Comparison of ENCODE assay signal across 28 cellular contexts in genomic region chr16:58859958-58860669, GRCh38.
DNase-seq lines count a peak whose midpoint lies in the region; ATAC-seq, FAIRE-seq and TF ChIP-seq lines count a peak whose summit lies in the region.
"Had no signal": no experiment of that assay in that cellular context is flagged by ENCODE, and none has a peak within 500 bp of the region (broad histone marks: within the 10 kb centered on the region; RNA-seq: fewer than 3 reads in every experiment).

No MANE protein-coding gene starts in this region.

- H3K36me3 ChIP-seq in lower lobe of right lung: no peaks in the 10 kb centered on the region
- no peaks in the 10 kb centered on the region for H3K36me3 ChIP-seq in pancreas
- H3K36me3 ChIP-seq: prostate gland, SJSA1, stomach, tibial artery had no signal

- no peaks in the 10 kb centered on the region for H3K4me1 ChIP-seq in lower lobe of right lung
- H3K4me1 ChIP-seq in pancreas: no peaks in the 10 kb centered on the region
- H3K4me1 ChIP-seq: prostate gland, SJSA1, stomach, tibial artery had no signal

- H3K9me3 ChIP-seq in lower lobe of right lung (no peaks in the 10 kb centered on the region), pancreas (no peaks in the 10 kb centered on the region)
- H3K9me3 ChIP-seq: mucosa of descending colon, prostate gland, SJSA1, stomach, tibial artery had no signal

- intact Hi-C loops in lower lobe of right lung (cut with DNase I) (no loop called here), pancreas (cut with DNase I) (no loop called here)

- peak; percentile 56 for DNase-seq in GF-D8 (lab: John Stamatoyannopoulos, UW)
- DNase-seq in Kasumi-1 (lab: John Stamatoyannopoulos, UW): peak; percentile 89 to 91
- DNase-seq in SKM-1 (lab: John Stamatoyannopoulos, UW; ENCODE audit: unreplicated experiment): peak; percentile 39
- DNase-seq in inferior parietal cortex (ENCODE audit: extremely low spot score): peak; percentile 25
- DNase-seq in natural killer cell treated with Interleukin-12 subunit alpha and Interleukin-12 subunit beta and Interleukin-15 and Interleukin-18, amount 100 ng/mL, for 72 hours (ENCODE audit: low spot score): no peak
- no peak for DNase-seq in lower lobe of right lung
- no peak for DNase-seq in pancreas
- DNase-seq in AG08396 (ENCODE audit: low spot score): no peak
- DNase-seq: activated CD4-positive, alpha-beta T cell treated with anti-CD3 and anti-CD28 coated beads, Interleukin-2, amount 50 U/mL, for 48 hours; activated CD8-positive, alpha-beta memory T cell treated with anti-CD3 and anti-CD28 coated beads, Interleukin-2, amount 50 U/mL, for 48 hours; CD4-positive, alpha-beta T cell; central memory CD4-positive, alpha-beta T cell; DMS 273 treated with DMSO at 0.1 percent for 48 hours; mucosa of descending colon; NCI-H1105 treated with DMSO at 0.1 percent for 48 hours; NCI-H2081 treated with DMSO at 0.1 percent for 48 hours; stimulated activated CD8-positive, alpha-beta memory T cell treated with anti-CD3 and anti-CD28 coated beads, Interleukin-4, amount 100 ng/mL, for 48 hours; stomach; tibial artery had no signal

- no peak overlapping the region for H3K27ac ChIP-seq in lower lobe of right lung
- no peak overlapping the region for H3K27ac ChIP-seq in pancreas
- H3K27ac ChIP-seq: prostate gland, SJSA1, stomach, tibial artery had no signal

- H3K27me3 Mint-ChIP-seq in natural killer cell treated with Interleukin-12 subunit alpha and Interleukin-12 subunit beta and Interleukin-15 and Interleukin-18, amount 100 ng/mL, for 72 hours: peaks cover 8 to 30% of the 10 kb centered on the region in 2 donors

- no peak overlapping the region for H3K4me3 Mint-ChIP-seq in natural killer cell treated with Interleukin-12 subunit alpha and Interleukin-12 subunit beta and Interleukin-15 and Interleukin-18, amount 100 ng/mL, for 72 hours
- H3K4me3 Mint-ChIP-seq: CD4-positive, alpha-beta T cell; GM23338; T-helper 2 cell treated with Interferon-gamma antibody and Interleukin-4, amounts not matched to agents 5 μg/mL and 100 μg/mL, for 36 hours had no signal

- WGBS in pancreas, 2 donors: 40 to 57% methylated on average over 6 of the region's 6 CpGs

- TF ChIP-seq CTCF in lower lobe of right lung (IDR thresholded peaks at IDR 0.05): no peak
- TF ChIP-seq CTCF in pancreas (IDR thresholded peaks at IDR 0.05): no peak

- H3K4me1 Mint-ChIP-seq in natural killer cell treated with Interleukin-12 subunit alpha and Interleukin-12 subunit beta and Interleukin-15 and Interleukin-18, amount 100 ng/mL, for 72 hours (ENCODE audit: low read depth in 2 of 2): peaks cover 9 to 13% of the 10 kb centered on the region in 2 donors

- H3K4me3 ChIP-seq in lower lobe of right lung: no peak overlapping the region
- no peak overlapping the region for H3K4me3 ChIP-seq in pancreas
- H3K4me3 ChIP-seq: GM23338, mucosa of descending colon, prostate gland, SJSA1, stomach, tibial artery had no signal

- H3K36me3 Mint-ChIP-seq in natural killer cell treated with Interleukin-12 subunit alpha and Interleukin-12 subunit beta and Interleukin-15 and Interleukin-18, amount 100 ng/mL, for 72 hours: no peaks in the 10 kb centered on the region
- H3K36me3 Mint-ChIP-seq: activated naive CD4-positive, alpha-beta T cell treated with anti-CD3 and anti-CD28 coated beads, Interleukin-2, amount 50 U/mL, for 72 hours had no signal

- ATAC-seq in natural killer cell treated with Interleukin-12 subunit alpha and Interleukin-12 subunit beta and Interleukin-15 and Interleukin-18, amount 100 ng/mL, for 72 hours: no peak
- no peak for ATAC-seq in lower lobe of right lung
- ATAC-seq in pancreas: no peak
- ATAC-seq: activated naive CD4-positive, alpha-beta T cell treated with anti-CD3 and anti-CD28 coated beads, Interleukin-2, amount 50 U/mL, for 72 hours; GM23338; mucosa of descending colon; Panc1 had no signal

- H3K9me3 Mint-ChIP-seq in natural killer cell treated with Interleukin-12 subunit alpha and Interleukin-12 subunit beta and Interleukin-15 and Interleukin-18, amount 100 ng/mL, for 72 hours: no peaks in the 10 kb centered on the region
- H3K9me3 Mint-ChIP-seq: activated T-helper 2 cell treated with anti-CD3 and anti-CD28 coated beads, Interferon-gamma antibody, Interleukin-2, Interleukin-4, amounts not matched to agents 10 μg/mL and 5 μg/mL and 100 μg/mL, durations not matched to agents 14 hours and 24 hours and 36 hours; CD4-positive, alpha-beta T cell; GM23338; T-helper 2 cell treated with Interferon-gamma antibody and Interleukin-4, amounts not matched to agents 5 μg/mL and 100 μg/mL, for 36 hours had no signal

- FAIRE-seq in pancreas (lab: Jason Lieb, UNC): no peak
- FAIRE-seq: HTR-8/SVneo, keratinocyte had no signal

- H3K27ac Mint-ChIP-seq in natural killer cell treated with Interleukin-12 subunit alpha and Interleukin-12 subunit beta and Interleukin-15 and Interleukin-18, amount 100 ng/mL, for 72 hours: no peak overlapping the region
- H3K27ac Mint-ChIP-seq: activated naive CD4-positive, alpha-beta T cell treated with anti-CD3 and anti-CD28 coated beads, Interleukin-2, amount 50 U/mL, for 72 hours; activated T-helper 2 cell treated with anti-CD3 and anti-CD28 coated beads, Interferon-gamma antibody, Interleukin-2, Interleukin-4, amounts not matched to agents 10 μg/mL and 5 μg/mL and 100 μg/mL, durations not matched to agents 14 hours and 24 hours and 36 hours; CD4-positive, alpha-beta T cell; GM23338; T-helper 2 cell treated with Interferon-gamma antibody and Interleukin-4, amounts not matched to agents 5 μg/mL and 100 μg/mL, for 36 hours had no signal

- H3K27me3 ChIP-seq in lower lobe of right lung (ENCODE audit: low read depth): no peaks in the 10 kb centered on the region
- H3K27me3 ChIP-seq in pancreas: no peaks in the 10 kb centered on the region
- H3K27me3 ChIP-seq: SJSA1, stomach, tibial artery had no signal

Comparison
In these comparisons a context has a peak if more than half of its experiments do, and no peak if none do; other contexts are left out.
1. DNase-seq: peak in GF-D8 (single experiment), Kasumi-1 (2 of 2), SKM-1 (single experiment) and inferior parietal cortex (single experiment); none in natural killer cell treated with Interleukin-12 subunit alpha and Interleukin-12 subunit beta and Interleukin-15 and Interleukin-18, amount 100 ng/mL, for 72 hours (single experiment), lower lobe of right lung (single experiment), pancreas (0 of 6) and AG08396 (single experiment).